Comparison of ENCODE assay signal across 13 cellular contexts in the genomic region with DNA sequence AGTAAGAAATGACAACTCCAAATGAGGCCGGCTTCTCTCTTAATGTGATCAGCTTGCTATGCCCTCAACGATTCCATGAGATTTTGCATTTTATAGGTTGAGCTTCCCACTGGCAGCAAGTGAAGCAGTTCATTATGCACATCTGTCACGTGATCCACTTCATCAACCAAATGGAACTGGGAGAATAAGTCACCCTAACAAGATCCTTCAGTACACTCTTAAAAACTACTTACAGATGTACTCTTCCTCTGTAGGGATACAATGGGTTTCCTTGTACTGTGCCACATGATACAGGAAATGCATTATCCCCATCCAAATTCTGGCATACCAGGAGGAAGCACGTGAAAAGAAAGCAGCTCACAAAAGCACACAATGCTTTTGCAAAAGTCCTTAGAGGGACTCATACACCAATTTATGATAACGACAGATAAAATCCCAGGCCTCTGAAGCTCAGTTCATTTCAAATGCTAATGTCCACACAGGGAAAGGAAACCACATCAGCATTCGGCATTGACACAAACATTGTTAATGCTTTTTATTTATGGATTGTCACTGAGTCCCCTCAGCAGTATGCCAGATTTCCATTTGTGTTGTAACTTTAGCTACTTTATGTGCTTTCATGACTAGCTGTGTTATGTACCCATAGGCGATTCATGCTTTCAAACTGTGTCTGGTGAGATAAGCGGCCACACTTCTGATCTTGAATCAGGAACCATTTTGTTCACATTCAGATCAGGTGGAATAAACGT. TPM values are rescaled to one million over a fixed set of nuclear protein-coding genes. Genes with fewer than 3 reads are reported as not detected.
DNase-seq lines count a peak whose midpoint lies in the region; ATAC-seq and TF ChIP-seq lines count a peak whose summit lies in the region.
"Had no signal": no experiment of that assay in that cellular context is flagged by ENCODE, and none has a peak within 500 bp of the region (broad histone marks: within the 10 kb centered on the region; RNA-seq: fewer than 3 reads in every experiment).

No MANE protein-coding gene starts in this region.

- TF ChIP-seq CTCF in foreskin fibroblast (IDR thresholded peaks at IDR 0.05; ENCODE audit: low read depth, low read length) = no peak
- TF ChIP-seq CTCF in uterus (IDR thresholded peaks at IDR 0.05) = no peak

- H3K4me1 ChIP-seq in uterus = peaks cover 10 to 12% of the 10 kb centered on the region in 2 donors

- H3K9me3 ChIP-seq in uterus = no peaks in the 10 kb centered on the region

- H3K4me3 ChIP-seq in foreskin fibroblast (ENCODE audit: low read depth in 1 of 2, low read length in 2 of 2) (no peak overlapping the region), uterus (no peak overlapping the region)

- POLR2A ChIA-PET in T-cell (lab: Charles Lee) = interaction anchor here (0.6 to 0.7 kb wide), 2 partner anchors 91 to 1395 kb away, joined by 3 to 4 read pairs; no protein-coding TSS in a partner anchor

- H3K36me3 Mint-ChIP-seq in T-cell = peaks cover 13% of the 10 kb centered on the region
- H3K36me3 Mint-ChIP-seq: naive B cell had no signal

- peaks cover 7 to 17% (median 14%) of the 10 kb centered on the region in 3 donors for H3K4me1 Mint-ChIP-seq in T-cell

- DNase-seq in NCI-H1105 treated with DMSO at 0.1 percent for 48 hours (lab: John Stamatoyannopoulos, UW) (peak; percentile 44), NCI-H1105 (lab: John Stamatoyannopoulos, UW) (no peak), NCI-H524 (lab: John Stamatoyannopoulos, UW) (peak; percentile 70 to 89), foreskin fibroblast (peak; percentile 34 to 67), sciatic nerve (ENCODE audit: low spot score) (no peak), uterus (no peak), T-cell (no peak), HT-29 (ENCODE audit: low spot score) (no peak)
- DNase-seq: 8988T; activated CD4-positive, CD25-positive, alpha-beta regulatory T cell treated with anti-CD3 and anti-CD28 coated beads, Interleukin-2, amount 50 U/mL, for 72 hours; naive B cell; PC-3; stimulated activated naive CD4-positive, alpha-beta T cell had no signal

- CTCF ChIA-PET in T-cell (lab: Charles Lee) = interaction anchor here (0.6 to 1.2 kb wide), 2 partner anchors 16 to 56 kb away, joined by 3 to 4 read pairs; no protein-coding TSS in a partner anchor

- intact Hi-C loops in sciatic nerve (cut with DNase I) (no loop called here), uterus (cut with DNase I; ENCODE audit: low total_unique reads) (no loop called here)

- H3K4me3 Mint-ChIP-seq in T-cell = no peak overlapping the region
- H3K4me3 Mint-ChIP-seq: naive B cell had no signal

- ATAC-seq in sciatic nerve = peak; percentile 83
- no peak for ATAC-seq in T-cell (replicated peaks in 1 of 4)
- ATAC-seq: PC-3 had no signal

- no peaks in the 10 kb centered on the region for H3K9me3 Mint-ChIP-seq in T-cell
- H3K9me3 Mint-ChIP-seq: naive B cell had no signal

- no peak for TF ChIP-seq POLR2A in uterus (IDR thresholded peaks at IDR 0.05)

- H3K27me3 ChIP-seq in uterus = no peaks in the 10 kb centered on the region

- no peaks in the 10 kb centered on the region for H3K36me3 ChIP-seq in uterus

- peak overlapping the region in 1 of 2 donors; percentile 72 for H3K27ac ChIP-seq in uterus

- no peaks in the 10 kb centered on the region for H3K27me3 Mint-ChIP-seq in T-cell
- H3K27me3 Mint-ChIP-seq: naive B cell had no signal

- no peak overlapping the region for H3K27ac Mint-ChIP-seq in T-cell

RNA-seq across cellular contexts. Expression of a gene that starts 58.1 kb away (rescaled TPM):
- total RNA-seq in sciatic nerve (47.5 TPM), uterus (100 to 1,000 TPM in 2 of 4 donors, 10 to 100 TPM in 2; 67.9 to 318 (median 127) TPM), T-cell (10 to 100 TPM; 18.0 to 27.6 (median 22.1) TPM)
- total RNA-seq in HT-29 (2014; rRNA removed; shearing (Covaris generic)) = 5.6 and 9.4 TPM in 2 replicates

Comparison
In these comparisons a context has a peak if more than half of its experiments do, and no peak if none do; other contexts are left out.
1. DNase-seq: peak in NCI-H1105 treated with DMSO at 0.1 percent for 48 hours (single experiment), NCI-H524 (2 of 2) and foreskin fibroblast (2 of 2); none in NCI-H1105 (single experiment), sciatic nerve (single experiment), uterus (0 of 2), T-cell (0 of 34) and HT-29 (single experiment).